Comparison of ENCODE assay signal across 1 cellular context in the genomic region with DNA sequence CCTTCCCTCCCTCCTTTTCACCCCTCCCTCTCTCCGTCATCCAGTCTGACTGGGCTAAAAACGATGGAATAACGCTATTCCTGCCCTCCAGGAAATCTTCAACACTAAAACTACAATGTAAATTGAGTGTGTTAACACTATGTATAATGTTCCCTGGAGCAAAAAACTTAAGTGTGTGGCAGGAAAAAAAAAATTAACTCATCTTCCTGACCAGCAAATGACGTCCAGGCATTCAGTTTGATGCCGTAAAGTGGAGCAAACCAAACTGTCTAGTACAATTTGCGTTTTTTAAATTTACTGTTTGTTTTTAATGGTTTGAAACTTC.
A peak's percentile ranks its signal among the peaks of the same experiment; 100 is the strongest.
TF ChIP-seq lines count a peak whose summit lies in the region.

No MANE protein-coding gene starts in this region.

TF ChIP-seq in K562, 482 proteins besides CTCF, POLR2A, EP300 and RAD21 (continued from another document):
- TF ChIP-seq, protein P1, sequence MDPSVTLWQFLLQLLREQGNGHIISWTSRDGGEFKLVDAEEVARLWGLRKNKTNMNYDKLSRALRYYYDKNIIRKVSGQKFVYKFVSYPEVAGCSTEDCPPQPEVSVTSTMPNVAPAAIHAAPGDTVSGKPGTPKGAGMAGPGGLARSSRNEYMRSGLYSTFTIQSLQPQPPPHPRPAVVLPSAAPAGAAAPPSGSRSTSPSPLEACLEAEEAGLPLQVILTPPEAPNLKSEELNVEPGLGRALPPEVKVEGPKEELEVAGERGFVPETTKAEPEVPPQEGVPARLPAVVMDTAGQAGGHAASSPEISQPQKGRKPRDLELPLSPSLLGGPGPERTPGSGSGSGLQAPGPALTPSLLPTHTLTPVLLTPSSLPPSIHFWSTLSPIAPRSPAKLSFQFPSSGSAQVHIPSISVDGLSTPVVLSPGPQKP (CRISPR knock-in tag; IDR thresholded peaks at IDR 0.05): no peak
- TF ChIP-seq ATF1 (CRISPR knock-in tag; IDR thresholded peaks at IDR 0.05): no peak
- TF ChIP-seq ATF1 (tag; IDR thresholded peaks at IDR 0.05): peak; percentile 60
- TF ChIP-seq CREM (IDR thresholded peaks at IDR 0.05; ENCODE audit: low read depth): 0 out of 2 replicates have a peak, but pooled peaks have one; percentile 3
- TF ChIP-seq ZNF668 (CRISPR knock-in tag; IDR thresholded peaks at IDR 0.05): 0 out of 2 replicates have a peak, but pooled peaks have one; percentile 18
- no peak for TF ChIP-seq KAT8 (IDR thresholded peaks at IDR 0.05; ENCODE audit: low read depth)
- no peak for TF ChIP-seq XRCC4 (IDR thresholded peaks at IDR 0.05; ENCODE audit: extremely low read depth, insufficient read depth, insufficient read length)
- no peak for TF ChIP-seq ZKSCAN8 (CRISPR knock-in tag; IDR thresholded peaks at IDR 0.05)
- peak in 1 of 2 experiments; percentile 50; a peak in 1 of 4 replicates for TF ChIP-seq FOXK2 (conservative IDR thresholded peaks at IDR 0.05 in 1 of 2, IDR thresholded peaks at IDR 0.05 in 1 of 2; ENCODE audit: low read depth in 2 of 2)
- TF ChIP-seq, protein P2, sequence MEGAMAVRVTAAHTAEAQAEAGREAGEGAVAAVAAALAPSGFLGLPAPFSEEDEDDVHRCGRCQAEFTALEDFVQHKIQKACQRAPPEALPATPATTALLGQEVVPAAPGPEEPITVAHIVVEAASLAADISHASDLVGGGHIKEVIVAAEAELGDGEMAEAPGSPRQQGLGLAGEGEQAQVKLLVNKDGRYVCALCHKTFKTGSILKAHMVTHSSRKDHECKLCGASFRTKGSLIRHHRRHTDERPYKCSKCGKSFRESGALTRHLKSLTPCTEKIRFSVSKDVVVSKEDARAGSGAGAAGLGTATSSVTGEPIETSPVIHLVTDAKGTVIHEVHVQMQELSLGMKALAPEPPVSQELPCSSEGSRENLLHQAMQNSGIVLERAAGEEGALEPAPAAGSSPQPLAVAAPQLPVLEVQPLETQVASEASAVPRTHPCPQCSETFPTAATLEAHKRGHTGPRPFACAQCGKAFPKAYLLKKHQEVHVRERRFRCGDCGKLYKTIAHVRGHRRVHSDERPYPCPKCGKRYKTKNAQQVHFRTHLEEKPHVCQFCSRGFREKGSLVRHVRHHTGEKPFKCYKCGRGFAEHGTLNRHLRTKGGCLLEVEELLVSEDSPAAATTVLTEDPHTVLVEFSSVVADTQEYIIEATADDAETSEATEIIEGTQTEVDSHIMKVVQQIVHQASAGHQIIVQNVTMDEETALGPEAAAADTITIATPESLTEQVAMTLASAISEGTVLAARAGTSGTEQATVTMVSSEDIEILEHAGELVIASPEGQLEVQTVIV (CRISPR knock-in tag; IDR thresholded peaks at IDR 0.05; ENCODE audit: borderline replicate concordance): peak; percentile 69; the same call in 1 of the 2 replicates
- TF ChIP-seq, protein P3, sequence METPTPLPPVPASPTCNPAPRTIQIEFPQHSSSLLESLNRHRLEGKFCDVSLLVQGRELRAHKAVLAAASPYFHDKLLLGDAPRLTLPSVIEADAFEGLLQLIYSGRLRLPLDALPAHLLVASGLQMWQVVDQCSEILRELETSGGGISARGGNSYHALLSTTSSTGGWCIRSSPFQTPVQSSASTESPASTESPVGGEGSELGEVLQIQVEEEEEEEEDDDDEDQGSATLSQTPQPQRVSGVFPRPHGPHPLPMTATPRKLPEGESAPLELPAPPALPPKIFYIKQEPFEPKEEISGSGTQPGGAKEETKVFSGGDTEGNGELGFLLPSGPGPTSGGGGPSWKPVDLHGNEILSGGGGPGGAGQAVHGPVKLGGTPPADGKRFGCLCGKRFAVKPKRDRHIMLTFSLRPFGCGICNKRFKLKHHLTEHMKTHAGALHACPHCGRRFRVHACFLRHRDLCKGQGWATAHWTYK (CRISPR knock-in tag; IDR thresholded peaks at IDR 0.05): no peak
- TF ChIP-seq SAP30 (IDR thresholded peaks at IDR 0.05; ENCODE audit: borderline replicate concordance, insufficient read depth, low read depth, low read length, poor library complexity, severe bottlenecking): no peak
- TF ChIP-seq PURB (CRISPR knock-in tag; IDR thresholded peaks at IDR 0.05; ENCODE audit: low read depth): no peak
- TF ChIP-seq ZNF274 (IDR thresholded peaks at IDR 0.05; ENCODE audit: borderline replicate concordance, low read depth, low read length): no peak
- peak; percentile 83; the same call in 1 of the 2 replicates for TF ChIP-seq ZNF444 (CRISPR knock-in tag; IDR thresholded peaks at IDR 0.05)
- TF ChIP-seq TEAD4 (IDR thresholded peaks at IDR 0.05; ENCODE audit: low read length): no peak
- TF ChIP-seq TEAD4 (CRISPR knock-in tag; IDR thresholded peaks at IDR 0.05; ENCODE audit: borderline replicate concordance): no peak
- TF ChIP-seq ZNF589 (CRISPR knock-in tag; IDR thresholded peaks at IDR 0.05; ENCODE audit: low read depth): no peak
- no peak for TF ChIP-seq TAF15 (IDR thresholded peaks at IDR 0.05; ENCODE audit: low read depth, low read length)
- peak; percentile 46 for TF ChIP-seq LEF1 (IDR thresholded peaks at IDR 0.05)
- TF ChIP-seq ZNF695 (CRISPR knock-in tag; IDR thresholded peaks at IDR 0.05): no peak
- TF ChIP-seq RCOR1 (IDR thresholded peaks at IDR 0.05; ENCODE audit: borderline replicate concordance in 1 of 2, low read depth in 2 of 2, low read length in 2 of 2): no peak
- TF ChIP-seq, protein P4, sequence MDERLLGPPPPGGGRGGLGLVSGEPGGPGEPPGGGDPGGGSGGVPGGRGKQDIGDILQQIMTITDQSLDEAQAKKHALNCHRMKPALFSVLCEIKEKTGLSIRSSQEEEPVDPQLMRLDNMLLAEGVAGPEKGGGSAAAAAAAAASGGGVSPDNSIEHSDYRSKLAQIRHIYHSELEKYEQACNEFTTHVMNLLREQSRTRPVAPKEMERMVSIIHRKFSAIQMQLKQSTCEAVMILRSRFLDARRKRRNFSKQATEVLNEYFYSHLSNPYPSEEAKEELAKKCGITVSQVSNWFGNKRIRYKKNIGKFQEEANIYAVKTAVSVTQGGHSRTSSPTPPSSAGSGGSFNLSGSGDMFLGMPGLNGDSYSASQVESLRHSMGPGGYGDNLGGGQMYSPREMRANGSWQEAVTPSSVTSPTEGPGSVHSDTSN (CRISPR knock-in tag; IDR thresholded peaks at IDR 0.05; ENCODE audit: low read depth): no peak
- TF ChIP-seq, protein P4 (tag; conservative IDR thresholded peaks at IDR 0.05; ENCODE audit: low read depth): no peak
- no peak for TF ChIP-seq DACH1 (IDR thresholded peaks at IDR 0.05; ENCODE audit: partially characterized antibody)
- no peak for TF ChIP-seq ZNF507 (tag; conservative IDR thresholded peaks at IDR 0.05)
- no peak for TF ChIP-seq SP2 (IDR thresholded peaks at IDR 0.05; ENCODE audit: extremely low read depth, low read depth, low read length, poor library complexity, severe bottlenecking)
- no peak for TF ChIP-seq SPI1 (IDR thresholded peaks at IDR 0.05; ENCODE audit: borderline replicate concordance, low read depth, low read length)
- TF ChIP-seq, protein P5, sequence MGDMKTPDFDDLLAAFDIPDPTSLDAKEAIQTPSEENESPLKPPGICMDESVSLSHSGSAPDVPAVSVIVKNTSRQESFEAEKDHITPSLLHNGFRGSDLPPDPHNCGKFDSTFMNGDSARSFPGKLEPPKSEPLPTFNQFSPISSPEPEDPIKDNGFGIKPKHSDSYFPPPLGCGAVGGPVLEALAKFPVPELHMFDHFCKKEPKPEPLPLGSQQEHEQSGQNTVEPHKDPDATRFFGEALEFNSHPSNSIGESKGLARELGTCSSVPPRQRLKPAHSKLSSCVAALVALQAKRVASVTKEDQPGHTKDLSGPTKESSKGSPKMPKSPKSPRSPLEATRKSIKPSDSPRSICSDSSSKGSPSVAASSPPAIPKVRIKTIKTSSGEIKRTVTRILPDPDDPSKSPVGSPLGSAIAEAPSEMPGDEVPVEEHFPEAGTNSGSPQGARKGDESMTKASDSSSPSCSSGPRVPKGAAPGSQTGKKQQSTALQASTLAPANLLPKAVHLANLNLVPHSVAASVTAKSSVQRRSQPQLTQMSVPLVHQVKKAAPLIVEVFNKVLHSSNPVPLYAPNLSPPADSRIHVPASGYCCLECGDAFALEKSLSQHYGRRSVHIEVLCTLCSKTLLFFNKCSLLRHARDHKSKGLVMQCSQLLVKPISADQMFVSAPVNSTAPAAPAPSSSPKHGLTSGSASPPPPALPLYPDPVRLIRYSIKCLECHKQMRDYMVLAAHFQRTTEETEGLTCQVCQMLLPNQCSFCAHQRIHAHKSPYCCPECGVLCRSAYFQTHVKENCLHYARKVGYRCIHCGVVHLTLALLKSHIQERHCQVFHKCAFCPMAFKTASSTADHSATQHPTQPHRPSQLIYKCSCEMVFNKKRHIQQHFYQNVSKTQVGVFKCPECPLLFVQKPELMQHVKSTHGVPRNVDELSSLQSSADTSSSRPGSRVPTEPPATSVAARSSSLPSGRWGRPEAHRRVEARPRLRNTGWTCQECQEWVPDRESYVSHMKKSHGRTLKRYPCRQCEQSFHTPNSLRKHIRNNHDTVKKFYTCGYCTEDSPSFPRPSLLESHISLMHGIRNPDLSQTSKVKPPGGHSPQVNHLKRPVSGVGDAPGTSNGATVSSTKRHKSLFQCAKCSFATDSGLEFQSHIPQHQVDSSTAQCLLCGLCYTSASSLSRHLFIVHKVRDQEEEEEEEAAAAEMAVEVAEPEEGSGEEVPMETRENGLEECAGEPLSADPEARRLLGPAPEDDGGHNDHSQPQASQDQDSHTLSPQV (IDR thresholded peaks at IDR 0.05): peak; percentile 66
- no peak for TF ChIP-seq YBX1 (IDR thresholded peaks at IDR 0.05)
- TF ChIP-seq HDAC8 (tag; IDR thresholded peaks at IDR 0.05): no peak
- TF ChIP-seq ZNF165 (CRISPR knock-in tag; IDR thresholded peaks at IDR 0.05; ENCODE audit: borderline replicate concordance): no peak
- TF ChIP-seq MAFG (tag; conservative IDR thresholded peaks at IDR 0.05): 0 out of 2 replicates have a peak, but pooled peaks have one; percentile 21
